19 cellular contexts compared by ENCODE assay signal in the genomic region with DNA sequence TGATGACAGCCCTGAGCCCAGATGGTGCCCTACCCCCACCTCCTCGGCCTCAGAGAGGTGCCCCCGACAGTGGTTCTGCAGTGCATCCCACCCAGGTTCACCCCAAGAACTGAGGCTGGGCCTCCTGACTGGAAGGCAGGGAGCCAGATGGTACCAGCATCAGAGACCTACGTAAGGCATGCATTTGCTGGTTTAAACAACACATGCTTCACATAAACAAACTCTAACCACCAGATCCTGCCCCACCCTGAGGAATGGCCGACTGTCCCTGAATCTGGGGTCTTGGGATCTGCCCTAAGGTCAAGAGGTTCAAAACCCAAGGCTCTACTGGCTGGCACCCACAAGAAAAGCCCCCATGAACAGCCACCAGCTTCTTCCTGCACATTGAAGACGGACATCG.
"Had no signal": no experiment of that assay in that cellular context is flagged by ENCODE, and none has a peak within 500 bp of the region (broad histone marks: within the 10 kb centered on the region; RNA-seq: fewer than 3 reads in every experiment).

No MANE protein-coding gene starts in this region.

- H3K9me3 ChIP-seq: esophagus muscularis mucosa, left ventricle myocardium inferior, SJCRH30 had no signal

- H3K4me3 Mint-ChIP-seq: activated B cell treated with CpG ODN at 0.5 μM for 24 hours; activated T-cell treated with anti-CD3 and anti-CD28 coated beads, Interleukin-2, amount 50 U/mL, for 4 hours; nephron; T-helper 2 cell treated with Interferon-gamma antibody and Interleukin-4, amounts not matched to agents 5 μg/mL and 100 μg/mL, for 36 hours had no signal

- H3K27ac ChIP-seq: esophagus muscularis mucosa, left ventricle myocardium inferior, SJCRH30, skin epidermis had no signal

- H3K9me3 Mint-ChIP-seq: activated B cell treated with CpG ODN at 0.5 μM for 24 hours; activated T-cell treated with anti-CD3 and anti-CD28 coated beads, Interleukin-2, amount 50 U/mL, for 4 hours; nephron; T-helper 2 cell treated with Interferon-gamma antibody and Interleukin-4, amounts not matched to agents 5 μg/mL and 100 μg/mL, for 36 hours had no signal

- H3K27me3 Mint-ChIP-seq: activated B cell treated with CpG ODN at 0.5 μM for 24 hours, progenitor cell of endocrine pancreas had no signal

- H3K4me1 Mint-ChIP-seq: nephron had no signal

- H3K27ac Mint-ChIP-seq: activated B cell treated with CpG ODN at 0.5 μM for 24 hours, progenitor cell of endocrine pancreas had no signal

- DNase-seq: activated B cell treated with CpG ODN at 0.5 μM for 24 hours; activated gamma-delta T cell; activated T-cell treated with anti-CD3 and anti-CD28 coated beads, Interleukin-2, amount 50 U/mL, for 4 hours; amniotic stem cell; caudate nucleus; foreskin fibroblast; hippocampal formation; left ventricle myocardium inferior; occipital lobe; SJCRH30; stimulated activated CD4-positive, alpha-beta T cell treated with anti-CD3 and anti-CD28 coated beads, Interleukin-15, amount 100 ng/mL, for 24 hours; stimulated activated CD4-positive, alpha-beta T cell treated with anti-CD3 and anti-CD28 coated beads, Interleukin-4, amount 100 ng/mL, for 1 hour; stimulated activated naive CD4-positive, alpha-beta T cell treated with Interleukin-2 at 50 U/mL for 16 hours had no signal

- H3K36me3 ChIP-seq: SJCRH30 had no signal

- H3K4me1 ChIP-seq: SJCRH30 had no signal

- H3K27me3 ChIP-seq: esophagus muscularis mucosa had no signal

- ATAC-seq: activated T-cell treated with anti-CD3 and anti-CD28 coated beads, Interleukin-2, amount 50 U/mL, for 4 hours; right cardiac atrium had no signal

- H3K4me3 ChIP-seq: esophagus muscularis mucosa, left ventricle myocardium inferior, SJCRH30, skin epidermis had no signal
